In the genomic region with DNA sequence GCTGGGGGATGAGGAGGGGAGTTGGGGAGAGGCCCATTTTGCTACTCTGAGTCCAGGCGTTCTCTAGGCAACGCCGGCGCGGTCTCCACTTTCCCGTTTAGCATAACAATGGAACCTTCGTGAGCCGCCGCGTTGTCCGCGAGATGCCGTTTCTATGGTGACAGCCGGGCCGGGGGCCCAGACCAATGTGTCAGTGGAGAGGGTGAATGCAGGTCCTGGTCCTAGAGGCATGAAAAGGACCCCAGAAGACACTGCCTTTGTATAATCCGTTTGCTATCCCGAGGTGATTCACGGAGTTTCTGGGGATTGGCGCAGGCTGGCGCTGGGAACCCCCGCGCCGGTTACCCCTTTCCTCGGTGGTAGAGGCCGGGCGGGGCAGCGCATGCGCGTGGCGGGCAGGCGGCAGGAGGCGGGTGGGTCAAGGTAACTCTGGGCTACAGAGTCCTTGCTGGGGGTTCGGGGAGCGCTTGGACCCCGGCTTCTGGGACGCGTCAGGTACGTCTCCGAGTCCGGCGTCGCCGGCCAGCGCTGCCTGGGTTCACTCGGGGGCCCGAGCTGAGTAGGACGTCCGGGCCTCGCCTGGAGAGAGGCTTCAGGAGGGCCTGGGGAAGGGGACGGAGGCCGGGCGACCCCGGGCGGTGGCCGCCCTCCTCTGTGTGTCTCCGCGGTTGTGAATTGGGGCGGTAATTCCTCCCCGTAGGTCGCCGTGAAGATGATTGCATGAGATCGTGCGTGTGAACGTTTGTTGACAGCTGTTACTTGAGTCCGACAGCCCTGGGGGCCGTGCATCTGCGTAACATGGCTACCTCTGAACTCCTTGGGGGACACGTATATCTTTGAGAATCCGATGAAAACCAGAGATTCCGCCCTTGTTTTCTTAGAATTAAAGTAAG, we compare ENCODE assay signal across 8 cellular contexts. TPM values are rescaled to one million over a fixed set of nuclear protein-coding genes. Genes with fewer than 3 reads are reported as not detected.
DNase-seq lines count a peak whose midpoint lies in the region; ATAC-seq and TF ChIP-seq lines count a peak whose summit lies in the region.

Gene CBY1, plus strand, starts transcription at position 383 of the 893 bp plus-strand sequence. CDS start 11,417 bp downstream, outside the sequence.
Gene FAM227A, minus strand, starts transcription at position 137 of the 893 bp plus-strand sequence. CDS start 6,224 bp downstream, outside the sequence.

- POLR2A ChIA-PET in T-cell (lab: Charles Lee), result no interaction called here

- no peaks in the 10 kb centered on the region for H3K9me3 Mint-ChIP-seq in T-cell

- H3K4me1 Mint-ChIP-seq in T-cell, result peaks cover 12 to 22% (median 14%) of the 10 kb centered on the region in 3 donors

- intact Hi-C loops in heart right ventricle (cut with DNase I) (loop anchor here in 2 of 10 donors (1.0 to 10.0 kb wide), 2 partner anchors 49 to 152 kb away; partner anchors contain the start of genes DDX17 (in 1 of the 2) and GTPBP1 (in 1 of the 2)), transverse colon (cut with DNase I; ENCODE audit: low total_unique reads) (no loop called here)

- WGBS in heart right ventricle, 2 donors, result 0 to 1% methylated on average over 70 of the region's 70 CpGs
- 0% methylated on average over 66 of the region's 70 CpGs; no CpG with 5 or more reads in 1 of the 2 donors for WGBS in transverse colon (ENCODE audit: low coverage in 1 of 2), 2 donors

- H3K36me3 Mint-ChIP-seq in T-cell, result no peaks in the 10 kb centered on the region

- TF ChIP-seq CTCF in GM12865 (IDR thresholded peaks at IDR 0.05; ENCODE audit: insufficient read depth, low read depth, low read length, missing control alignments), result no peak
- TF ChIP-seq CTCF in heart right ventricle (IDR thresholded peaks at IDR 0.05), result peak in 3 of 9 donors; percentile 8 to 16 (median 16)
- no peak for TF ChIP-seq CTCF in transverse colon (IDR thresholded peaks at IDR 0.05)

- TF ChIP-seq EP300 in transverse colon (IDR thresholded peaks at IDR 0.05; ENCODE audit: low read depth), result no peak

- ATAC-seq in HG02840 (IDR thresholded peaks at IDR 0.05; ENCODE audit: low FRiP score, unreplicated experiment) (peak; percentile 75), T-cell (replicated peaks in 1 of 4) (peak; percentile 86 to 88 (median 88)), heart right ventricle (peak; percentile 95 to 98 (median 97))

- no peaks in the 10 kb centered on the region for H3K27me3 Mint-ChIP-seq in T-cell

- DNase-seq in GM12865 (ENCODE audit: low read depth), result peak; percentile 90
- peak; percentile 42 for DNase-seq in NCI-H1436 treated with DMSO at 0.1 percent for 48 hours (lab: John Stamatoyannopoulos, UW)
- peak; percentile 49 to 87 (median 78) for DNase-seq in T-cell
- peak; percentile 75 for DNase-seq in amniotic epithelial cell (ENCODE audit: low read depth)
- DNase-seq in heart right ventricle, result peak; percentile 88 to 90
- DNase-seq in pons (ENCODE audit: low spot score), result peak; percentile 88
- peak; percentile 89 for DNase-seq in transverse colon

- peaks cover 3 to 26% (median 19%) of the 10 kb centered on the region in 9 donors for H3K4me1 ChIP-seq in heart right ventricle
- peaks cover 11 to 23% (median 15%) of the 10 kb centered on the region in 4 donors for H3K4me1 ChIP-seq in transverse colon

- in situ Hi-C loops in transverse colon (cut with MboI; ENCODE audit: low pct_ligation_motif_present in 1 of 4, low pct_unique_long_range_greater_than_20kb in 1 of 4, low sequenced_read_pairs in 3 of 4), result no loop called here

- H3K36me3 ChIP-seq in heart right ventricle, result peaks cover 0 to 10% (median 0%) of the 10 kb centered on the region in 9 donors
- H3K36me3 ChIP-seq in transverse colon, result peaks cover 0 to 2% (median 0%) of the 10 kb centered on the region in 4 donors

- TF ChIP-seq POLR2A in transverse colon (IDR thresholded peaks at IDR 0.05), result peak; percentile 77

- peak within 1 kb of the TSS; percentile 80 for H3K4me3 ChIP-seq in GM12865 (ENCODE audit: low read depth, low read length)
- H3K4me3 ChIP-seq in heart right ventricle, result peak within 1 kb of the TSS; percentile 66 to 98 (median 89)
- H3K4me3 ChIP-seq in transverse colon, result peak within 1 kb of the TSS; percentile 64 to 89 (median 82)

- peak within 1 kb of the TSS; percentile 97 to 98 for H3K27ac Mint-ChIP-seq in T-cell

- CTCF ChIA-PET in T-cell (lab: Charles Lee), result interaction anchor here in 1 of 2 donors (0.5 kb wide), 1 partner anchor 17 kb away, joined by 3 read pairs; no protein-coding TSS in a partner anchor

- H3K27me3 ChIP-seq in heart right ventricle, result no peaks in the 10 kb centered on the region
- no peaks in the 10 kb centered on the region for H3K27me3 ChIP-seq in transverse colon

- H3K9me3 ChIP-seq in heart right ventricle, result no peaks in the 10 kb centered on the region
- H3K9me3 ChIP-seq in transverse colon, result no peaks in the 10 kb centered on the region

- H3K4me3 Mint-ChIP-seq in T-cell, result peak within 1 kb of the TSS; percentile 92 to 94 (median 92)

- H3K27ac ChIP-seq in heart right ventricle (peak within 1 kb of the TSS; percentile 83 to 99 (median 96)), transverse colon (peak within 1 kb of the TSS; percentile 86 to 89 (median 88))

RNA-seq across cellular contexts. Expression of gene CBY1, which starts in this region (rescaled TPM):
- 10 to 100 TPM; 10.3 to 32.0 (median 27.8) TPM for total RNA-seq in T-cell
- total RNA-seq in heart right ventricle, result 10 to 100 TPM; 33.8 to 51.0 (median 40.5) TPM
- 10 to 100 TPM; 41.6 to 74.7 TPM for polyA plus RNA-seq in heart right ventricle
- 10 to 100 TPM; 15.0 to 19.8 (median 18.9) TPM for total RNA-seq in transverse colon

RNA-seq across cellular contexts. Expression of gene FAM227A, which starts in this region (rescaled TPM):
- total RNA-seq in T-cell, result 1 to 10 TPM in 1 of 5 donors, under 1 TPM in 3, not detected in 1; 0.06 to 1.1 (median 0.41) TPM
- under 1 TPM; 0.11 to 0.97 (median 0.46) TPM for total RNA-seq in heart right ventricle
- under 1 TPM; 0.19 to 0.66 TPM for polyA plus RNA-seq in heart right ventricle
- total RNA-seq in transverse colon, result under 1 TPM in 3 of 4 donors, not detected in 1; 0.20 to 0.79 (median 0.27) TPM

Comparison
In these comparisons a context has a peak if more than half of its experiments do, and no peak if none do; other contexts are left out.
1. Peak in every context shown above with its lines: DNase-seq, ATAC-seq, H3K4me3 ChIP-seq and H3K27ac ChIP-seq.